In genomic region chr3:23421811-23422510, GRCh38 we compare ENCODE assay signal across 14 cellular contexts.
DNase-seq lines count a peak whose midpoint lies in the region; ATAC-seq, FAIRE-seq and TF ChIP-seq lines count a peak whose summit lies in the region.
"Had no signal": no experiment of that assay in that cellular context is flagged by ENCODE, and none has a peak within 500 bp of the region (broad histone marks: within the 10 kb centered on the region; RNA-seq: fewer than 3 reads in every experiment).

No MANE protein-coding gene starts in this region.

- H3K4me3 Mint-ChIP-seq in activated CD4-positive, alpha-beta memory T cell treated with anti-CD3 and anti-CD28 coated beads, Interleukin-2, amount 10 ng/mL, durations not matched to agents 7 days and 5 days: no peak overlapping the region
- H3K4me3 Mint-ChIP-seq: activated CD8-positive, alpha-beta memory T cell treated with anti-CD3 and anti-CD28 coated beads, Interleukin-2, amount 10 ng/mL, durations not matched to agents 7 days and 5 days; T-helper 17 cell had no signal

- CTCF ChIA-PET in activated CD4-positive, alpha-beta memory T cell treated with anti-CD3 and anti-CD28 coated beads, Interleukin-2, amount 10 ng/mL, durations not matched to agents 7 days and 5 days (lab: Charles Lee): no interaction called here

- FAIRE-seq in bronchial epithelial cell (lab: Jason Lieb, UNC): no peak

- H3K27ac Mint-ChIP-seq in activated CD4-positive, alpha-beta memory T cell treated with anti-CD3 and anti-CD28 coated beads, Interleukin-2, amount 10 ng/mL, durations not matched to agents 7 days and 5 days: no peak overlapping the region
- H3K27ac Mint-ChIP-seq: activated CD8-positive, alpha-beta memory T cell treated with anti-CD3 and anti-CD28 coated beads, Interleukin-2, amount 10 ng/mL, durations not matched to agents 7 days and 5 days; T-helper 17 cell had no signal

- ATAC-seq in GM18520 (IDR thresholded peaks at IDR 0.05; ENCODE audit: unreplicated experiment) (peak; percentile 8), GM21526 (IDR thresholded peaks at IDR 0.05; ENCODE audit: low FRiP score, unreplicated experiment) (peak; percentile 43), HG03066 (IDR thresholded peaks at IDR 0.05; ENCODE audit: low read depth, unreplicated experiment) (peak; percentile 43)
- ATAC-seq: activated CD8-positive, alpha-beta memory T cell treated with anti-CD3 and anti-CD28 coated beads, Interleukin-2, amount 10 ng/mL, durations not matched to agents 7 days and 5 days; T-helper 17 cell had no signal

- peak; percentile 46 for DNase-seq in bronchial epithelial cell (ENCODE audit: low read depth)
- DNase-seq in NCI-H187 (lab: John Stamatoyannopoulos, UW): no peak
- DNase-seq in NCI-H1092 treated with DMSO at 0.1 percent for 48 hours (lab: John Stamatoyannopoulos, UW): no peak
- no peak for DNase-seq in activated CD4-positive, alpha-beta memory T cell treated with anti-CD3 and anti-CD28 coated beads, Interleukin-2, amount 10 ng/mL, durations not matched to agents 7 days and 5 days
- DNase-seq in HK-2 (ENCODE audit: unreplicated experiment): no peak
- DNase-seq: activated CD8-positive, alpha-beta memory T cell treated with anti-CD3 and anti-CD28 coated beads, Interleukin-2, amount 10 ng/mL, durations not matched to agents 7 days and 5 days; amygdala; C1 segment of cervical spinal cord; NCI-H1105; T-helper 17 cell; uterus had no signal

- no peak for TF ChIP-seq CTCF in bronchial epithelial cell (IDR thresholded peaks at IDR 0.05; ENCODE audit: insufficient read depth, low read length, severe bottlenecking)

- no peaks in the 10 kb centered on the region for H3K36me3 Mint-ChIP-seq in activated CD4-positive, alpha-beta memory T cell treated with anti-CD3 and anti-CD28 coated beads, Interleukin-2, amount 10 ng/mL, durations not matched to agents 7 days and 5 days (ENCODE audit: low read depth)
- H3K36me3 Mint-ChIP-seq: activated CD8-positive, alpha-beta memory T cell treated with anti-CD3 and anti-CD28 coated beads, Interleukin-2, amount 10 ng/mL, durations not matched to agents 7 days and 5 days had no signal

- no peaks in the 10 kb centered on the region for H3K27me3 Mint-ChIP-seq in activated CD4-positive, alpha-beta memory T cell treated with anti-CD3 and anti-CD28 coated beads, Interleukin-2, amount 10 ng/mL, durations not matched to agents 7 days and 5 days
- H3K27me3 Mint-ChIP-seq: activated CD8-positive, alpha-beta memory T cell treated with anti-CD3 and anti-CD28 coated beads, Interleukin-2, amount 10 ng/mL, durations not matched to agents 7 days and 5 days; T-helper 17 cell had no signal

- no peaks in the 10 kb centered on the region for H3K4me1 Mint-ChIP-seq in activated CD4-positive, alpha-beta memory T cell treated with anti-CD3 and anti-CD28 coated beads, Interleukin-2, amount 10 ng/mL, durations not matched to agents 7 days and 5 days
- H3K4me1 Mint-ChIP-seq: activated CD8-positive, alpha-beta memory T cell treated with anti-CD3 and anti-CD28 coated beads, Interleukin-2, amount 10 ng/mL, durations not matched to agents 7 days and 5 days; T-helper 17 cell had no signal

- H3K4me3 ChIP-seq in bronchial epithelial cell (ENCODE audit: low read depth, low read length): no peak overlapping the region
- H3K4me3 ChIP-seq: uterus had no signal

- no peaks in the 10 kb centered on the region for H3K9me3 Mint-ChIP-seq in activated CD4-positive, alpha-beta memory T cell treated with anti-CD3 and anti-CD28 coated beads, Interleukin-2, amount 10 ng/mL, durations not matched to agents 7 days and 5 days

- POLR2A ChIA-PET in activated CD4-positive, alpha-beta memory T cell treated with anti-CD3 and anti-CD28 coated beads, Interleukin-2, amount 10 ng/mL, durations not matched to agents 7 days and 5 days (lab: Charles Lee): no interaction called here

- H3K36me3 ChIP-seq in bronchial epithelial cell (ENCODE audit: control insufficient read depth, insufficient read depth, low read length): no peaks in the 10 kb centered on the region
- H3K36me3 ChIP-seq: uterus had no signal

- no peaks in the 10 kb centered on the region for H3K27me3 ChIP-seq in bronchial epithelial cell (ENCODE audit: control insufficient read depth, insufficient read depth, low read length)
- H3K27me3 ChIP-seq: uterus had no signal
